ENCODE assay signal across 27 cellular contexts in genomic region chr14:80477388-80478160, GRCh38.
DNase-seq lines count a peak whose midpoint lies in the region; ATAC-seq and TF ChIP-seq lines count a peak whose summit lies in the region.
"Had no signal": no experiment of that assay in that cellular context is flagged by ENCODE, and none has a peak within 500 bp of the region (broad histone marks: within the 10 kb centered on the region; RNA-seq: fewer than 3 reads in every experiment).

No MANE protein-coding gene starts in this region.

- in situ Hi-C loops in IMR-90 (cut with MboI; ENCODE audit: low sequenced_read_pairs) = no loop called here

- H3K4me3 ChIP-seq in AG10803 (ENCODE audit: low read length) = no peak overlapping the region
- no peak overlapping the region for H3K4me3 ChIP-seq in IMR-90 (ENCODE audit: insufficient read depth, low read depth, low read length)
- no peak overlapping the region for H3K4me3 ChIP-seq in mesenchymal stem cell (ENCODE audit: insufficient read depth in 1 of 2, low read depth in 1 of 2, low read length in 2 of 2)
- no peak overlapping the region for H3K4me3 ChIP-seq in lower leg skin (ENCODE audit: low read depth, poor library complexity, severe bottlenecking)
- H3K4me3 ChIP-seq in WERI-Rb-1 (ENCODE audit: low read depth, low read length) = no peak overlapping the region
- H3K4me3 ChIP-seq: coronary artery, esophagus muscularis mucosa, MG63, vagina had no signal

- no peaks in the 10 kb centered on the region for H4K20me1 ChIP-seq in IMR-90 (ENCODE audit: insufficient read depth, low read length)

- H2BK120ac ChIP-seq in IMR-90 (ENCODE audit: low read depth, low read length) = peak overlapping the region; percentile 82
- no peak overlapping the region for H2BK120ac ChIP-seq in mesenchymal stem cell (ENCODE audit: low read depth, low read length)

- H2BK5ac ChIP-seq in IMR-90 (ENCODE audit: low read depth, low read length, poor library complexity, severe bottlenecking) (peak overlapping the region; percentile 59), mesenchymal stem cell (ENCODE audit: low read depth, low read length, poor library complexity, severe bottlenecking) (no peak overlapping the region)

- H3K79me1 ChIP-seq in IMR-90 (ENCODE audit: low read depth in 1 of 2, low read length in 2 of 2) (no peaks in the 10 kb centered on the region), mesenchymal stem cell (replicated peaks; ENCODE audit: low read length, poor library complexity, severe bottlenecking) (no peaks in the 10 kb centered on the region)

- H3K56ac ChIP-seq in IMR-90 (ENCODE audit: extremely low read depth, insufficient read depth, low read length) = peak overlapping the region; percentile 42; the same call in 1 of the 2 replicates

- DNase-seq in AG10803 (ENCODE audit: low read depth) = peak; percentile 16
- DNase-seq in IMR-90 = peak; percentile 71
- no peak for DNase-seq in chondrocyte (ENCODE audit: low spot score)
- no peak for DNase-seq in mesenchymal stem cell
- DNase-seq in lower leg skin (ENCODE audit: low spot score in 2 of 2) = no peak
- DNase-seq in Ammon's horn (ENCODE audit: low spot score) = no peak
- no peak for DNase-seq in WERI-Rb-1
- DNase-seq in DMS53 (lab: John Stamatoyannopoulos, UW) = no peak
- DNase-seq: ACHN; activated CD4-positive, alpha-beta memory T cell treated with anti-CD3 and anti-CD28 coated beads, Interleukin-2, amount 10 ng/mL, durations not matched to agents 7 days and 5 days; activated CD4-positive, CD25-positive, alpha-beta regulatory T cell; activated effector memory CD4-positive, alpha-beta T cell treated with Interleukin-2 at 50 U/mL for 16 hours; activated naive CD8-positive, alpha-beta T cell treated with anti-CD3 and anti-CD28 coated beads, Interleukin-2, amount 50 U/mL, for 24 hours; effector memory CD8-positive, alpha-beta T cell; left cardiac atrium; MG63; naive thymus-derived CD4-positive, alpha-beta T cell; NCI-H446 treated with DMSO at 0.1 percent for 48 hours; OCI-M1; SHP77; stimulated activated naive CD4-positive, alpha-beta T cell treated with Interleukin-2 at 50 U/mL for 16 hours had no signal

- no peaks in the 10 kb centered on the region for H3K9me3 Mint-ChIP-seq in chondrocyte (ENCODE audit: low read depth)

- H3K23ac ChIP-seq in IMR-90 (ENCODE audit: low read depth, low read length) = no peak overlapping the region
- no peak overlapping the region for H3K23ac ChIP-seq in mesenchymal stem cell (ENCODE audit: low read length in 2 of 2)

- H3K36me3 Mint-ChIP-seq in chondrocyte (ENCODE audit: low read depth) = peaks cover 2% of the 10 kb centered on the region

- peak overlapping the region; percentile 78; the same call in 1 of the 2 replicates for H3K18ac ChIP-seq in IMR-90 (ENCODE audit: low read depth, low read length)
- H3K18ac ChIP-seq in mesenchymal stem cell (ENCODE audit: low read depth in 1 of 2, low read length in 2 of 2) = no peak overlapping the region

- peak overlapping the region; percentile 76; the same call in 1 of the 2 replicates for H3K27ac ChIP-seq in IMR-90 (ENCODE audit: insufficient read depth, low read length)
- H3K27ac ChIP-seq in mesenchymal stem cell (ENCODE audit: low read length, poor library complexity, severe bottlenecking) = no peak overlapping the region
- H3K27ac ChIP-seq in WERI-Rb-1 = no peak overlapping the region
- H3K27ac ChIP-seq: C4-2B, coronary artery, vagina had no signal

- no peak overlapping the region for H3K4me3 Mint-ChIP-seq in chondrocyte (ENCODE audit: unreplicated experiment)
- H3K4me3 Mint-ChIP-seq: activated CD4-positive, alpha-beta memory T cell treated with anti-CD3 and anti-CD28 coated beads, Interleukin-2, amount 10 ng/mL, durations not matched to agents 7 days and 5 days; activated naive CD8-positive, alpha-beta T cell treated with anti-CD3 and anti-CD28 coated beads, Interleukin-2, amount 50 U/mL, for 24 hours; brain; effector memory CD8-positive, alpha-beta T cell; naive thymus-derived CD4-positive, alpha-beta T cell had no signal

- H3K9me1 ChIP-seq in IMR-90 (ENCODE audit: insufficient read depth, low read length) = 0 out of 2 replicates have a peak, but pooled peaks cover 3% of the 10 kb centered on the region

- no TSS peak for BruUV-seq in IMR-90 (replicated peaks; lab: Mats Ljungman, UMichigan)

- peak; percentile 33 for ATAC-seq in IMR-90 (ENCODE audit: low read depth)
- ATAC-seq: activated naive CD8-positive, alpha-beta T cell treated with anti-CD3 and anti-CD28 coated beads, Interleukin-2, amount 50 U/mL, for 24 hours; effector memory CD8-positive, alpha-beta T cell; HCT116; naive thymus-derived CD4-positive, alpha-beta T cell had no signal

- H2AK5ac ChIP-seq in IMR-90 (ENCODE audit: low read depth, low read length) (peak overlapping the region; percentile 65; the same call in 1 of the 2 replicates), mesenchymal stem cell (ENCODE audit: low read length, severe bottlenecking) (no peak overlapping the region)

- H3K4me1 ChIP-seq in IMR-90 (ENCODE audit: control insufficient read depth, insufficient read depth, low read length) = peaks cover 15% of the 10 kb centered on the region
- H3K4me1 ChIP-seq in mesenchymal stem cell (ENCODE audit: control insufficient read depth, insufficient read depth, low read depth, low read length) = no peaks in the 10 kb centered on the region
- H3K4me1 ChIP-seq: vagina had no signal

- no peaks in the 10 kb centered on the region for H3K27me3 Mint-ChIP-seq in chondrocyte (ENCODE audit: low read depth)
- H3K27me3 Mint-ChIP-seq: activated CD4-positive, alpha-beta memory T cell treated with anti-CD3 and anti-CD28 coated beads, Interleukin-2, amount 10 ng/mL, durations not matched to agents 7 days and 5 days; activated naive CD8-positive, alpha-beta T cell treated with anti-CD3 and anti-CD28 coated beads, Interleukin-2, amount 50 U/mL, for 24 hours; brain; effector memory CD8-positive, alpha-beta T cell; naive thymus-derived CD4-positive, alpha-beta T cell had no signal

- TF ChIP-seq POLR2A in IMR-90 (IDR thresholded peaks at IDR 0.05; ENCODE audit: low read depth, low read length) (no peak), lower leg skin (IDR thresholded peaks at IDR 0.05) (no peak)

- TF ChIP-seq CTCF in AG10803 (conservative IDR thresholded peaks at IDR 0.05; ENCODE audit: low read length) = no peak
- TF ChIP-seq CTCF in IMR-90 (conservative IDR thresholded peaks at IDR 0.05; ENCODE audit: low read depth, low read length) = no peak
- no peak for TF ChIP-seq CTCF in chondrocyte (IDR thresholded peaks at IDR 0.05)
- no peak for TF ChIP-seq CTCF in lower leg skin (IDR thresholded peaks at IDR 0.05)
- no peak for TF ChIP-seq CTCF in WERI-Rb-1 (IDR thresholded peaks at IDR 0.05; ENCODE audit: low read depth, low read length)

- H3K27me3 ChIP-seq in IMR-90 (ENCODE audit: control insufficient read depth, insufficient read depth, low read length) (no peaks in the 10 kb centered on the region), mesenchymal stem cell (ENCODE audit: control insufficient read depth in 1 of 2, insufficient read depth in 1 of 2, low read length in 2 of 2) (no peaks in the 10 kb centered on the region), WERI-Rb-1 (ENCODE audit: insufficient read depth, low read depth, severe bottlenecking) (no peaks in the 10 kb centered on the region)
- H3K27me3 ChIP-seq: esophagus muscularis mucosa, MG63, vagina had no signal

- POLR2A ChIA-PET in IMR-90 (lab: Charles Lee; ENCODE audit: unreplicated experiment) = no interaction called here

- H3K9ac ChIP-seq in IMR-90 (ENCODE audit: low read depth, low read length) (no peak overlapping the region), mesenchymal stem cell (ENCODE audit: low read length) (peak overlapping the region; percentile 15)

- peak overlapping the region; percentile 75 for H2BK20ac ChIP-seq in IMR-90 (ENCODE audit: low read depth, low read length)

- H2BK12ac ChIP-seq in mesenchymal stem cell (ENCODE audit: low read length in 2 of 2) = no peak overlapping the region

- no CpG with 5 or more reads among the region's 6 CpGs for WGBS in IMR-90 (ENCODE audit: extremely low coverage in 2 of 2, insufficient read length in 1 of 2), 2 experiments
- 100% methylated on average over 2 of the region's 6 CpGs for WGBS in mesenchymal stem cell
- WGBS in lower leg skin, 2 donors = 67% methylated on average over 6 of the region's 6 CpGs

- dilution Hi-C loops in IMR-90 (cut with HindIII; ENCODE audit: low sequenced_read_pairs, unreplicated experiment) = no loop called here

- H3K9me3 ChIP-seq in IMR-90 (ENCODE audit: control insufficient read depth, insufficient read depth, low read length) (no peaks in the 10 kb centered on the region), mesenchymal stem cell (ENCODE audit: control insufficient read depth, low read length) (no peaks in the 10 kb centered on the region), WERI-Rb-1 (ENCODE audit: severe bottlenecking) (no peaks in the 10 kb centered on the region)
- H3K9me3 ChIP-seq: esophagus muscularis mucosa, MG63, vagina had no signal

- no peak overlapping the region for H2AK9ac ChIP-seq in IMR-90 (replicated peaks; ENCODE audit: low read depth, low read length, poor library complexity)

- H3K36me3 ChIP-seq in IMR-90 (ENCODE audit: control insufficient read depth, insufficient read depth, low read length) (no peaks in the 10 kb centered on the region), mesenchymal stem cell (ENCODE audit: control insufficient read depth in 1 of 2, insufficient read depth in 2 of 2, low read depth in 1 of 2, low read length in 2 of 2) (no peaks in the 10 kb centered on the region), WERI-Rb-1 (no peaks in the 10 kb centered on the region)
- H3K36me3 ChIP-seq: esophagus muscularis mucosa, MG63, vagina had no signal

- H2BK15ac ChIP-seq in IMR-90 (ENCODE audit: low read depth, low read length) (peak overlapping the region; percentile 56; the same call in 2 of the 3 replicates), mesenchymal stem cell (ENCODE audit: low read depth, poor library complexity, severe bottlenecking) (no peak overlapping the region)

- peak overlapping the region; percentile 37 for H4K91ac ChIP-seq in IMR-90 (ENCODE audit: insufficient read depth, low read depth, low read length)
- H4K91ac ChIP-seq in mesenchymal stem cell (ENCODE audit: low read length) = no peak overlapping the region

- H3K4me1 Mint-ChIP-seq in chondrocyte (ENCODE audit: low read depth) = peaks cover 31% of the 10 kb centered on the region
- H3K4me1 Mint-ChIP-seq: activated CD4-positive, alpha-beta memory T cell treated with anti-CD3 and anti-CD28 coated beads, Interleukin-2, amount 10 ng/mL, durations not matched to agents 7 days and 5 days; activated naive CD8-positive, alpha-beta T cell treated with anti-CD3 and anti-CD28 coated beads, Interleukin-2, amount 50 U/mL, for 24 hours; brain; naive thymus-derived CD4-positive, alpha-beta T cell had no signal

- intact Hi-C loops in IMR-90 (cut with micrococcal nuclease) (loop anchor here (2.0 to 5.0 kb wide), 3 partner anchors 51 to 420 kb away; partner anchors contain the start of gene DIO2), lower leg skin (cut with DNase I; ENCODE audit: low total_unique reads) (no loop called here)

- H4K5ac ChIP-seq in IMR-90 (ENCODE audit: low read depth, low read length) = peak overlapping the region; percentile 7

- H3K4me2 ChIP-seq in IMR-90 (ENCODE audit: low read depth, low read length) (peak overlapping the region; percentile 2; the same call in 1 of the 2 replicates), mesenchymal stem cell (ENCODE audit: low read length, poor library complexity, severe bottlenecking) (no peak overlapping the region)

- peak overlapping the region; percentile 24; the same call in 1 of the 2 replicates for H3K14ac ChIP-seq in IMR-90 (replicated peaks; ENCODE audit: low read depth, low read length)
- H3K14ac ChIP-seq in mesenchymal stem cell (ENCODE audit: low read length in 2 of 2) = no peak overlapping the region

- H4K8ac ChIP-seq in IMR-90 (ENCODE audit: low read depth in 2 of 2, low read length in 2 of 2) (peak overlapping the region; percentile 65 to 78), mesenchymal stem cell (ENCODE audit: low read length) (no peak overlapping the region)

- H3K27ac Mint-ChIP-seq in chondrocyte (ENCODE audit: unreplicated experiment) = peak overlapping the region; percentile 75
- H3K27ac Mint-ChIP-seq: activated CD4-positive, alpha-beta memory T cell treated with anti-CD3 and anti-CD28 coated beads, Interleukin-2, amount 10 ng/mL, durations not matched to agents 7 days and 5 days; activated naive CD8-positive, alpha-beta T cell treated with anti-CD3 and anti-CD28 coated beads, Interleukin-2, amount 50 U/mL, for 24 hours; brain; effector memory CD8-positive, alpha-beta T cell; naive thymus-derived CD4-positive, alpha-beta T cell had no signal

- H3K4ac ChIP-seq in IMR-90 (ENCODE audit: low read depth, low read length) = peak overlapping the region; percentile 73
- no peak overlapping the region for H3K4ac ChIP-seq in mesenchymal stem cell (ENCODE audit: low read depth in 1 of 2, low read length in 2 of 2)

- TF ChIP-seq RAD21 in IMR-90 (IDR thresholded peaks at IDR 0.05; ENCODE audit: low read length) = no peak

- CTCF ChIA-PET in IMR-90 (lab: Yijun Ruan, JAX) = interaction anchor here (0.6 kb wide), 1 partner anchor 402 kb away, joined by 3 read pairs; no protein-coding TSS in a partner anchor

- no peak overlapping the region for H2AFZ ChIP-seq in IMR-90 (replicated peaks; ENCODE audit: low read length, poor library complexity)
- H2AFZ ChIP-seq in mesenchymal stem cell (ENCODE audit: low read depth, low read length) = no peak overlapping the region

Comparison
In these comparisons a context has a peak if more than half of its experiments do, and no peak if none do; other contexts are left out.
1. DNase-seq: peak in AG10803 (single experiment) and IMR-90 (single experiment); none in chondrocyte (single experiment), mesenchymal stem cell (single experiment), lower leg skin (0 of 2), Ammon's horn (single experiment), WERI-Rb-1 (single experiment) and DMS53 (single experiment).